ENCODE assay signal across 1 cellular context in the genomic region with DNA sequence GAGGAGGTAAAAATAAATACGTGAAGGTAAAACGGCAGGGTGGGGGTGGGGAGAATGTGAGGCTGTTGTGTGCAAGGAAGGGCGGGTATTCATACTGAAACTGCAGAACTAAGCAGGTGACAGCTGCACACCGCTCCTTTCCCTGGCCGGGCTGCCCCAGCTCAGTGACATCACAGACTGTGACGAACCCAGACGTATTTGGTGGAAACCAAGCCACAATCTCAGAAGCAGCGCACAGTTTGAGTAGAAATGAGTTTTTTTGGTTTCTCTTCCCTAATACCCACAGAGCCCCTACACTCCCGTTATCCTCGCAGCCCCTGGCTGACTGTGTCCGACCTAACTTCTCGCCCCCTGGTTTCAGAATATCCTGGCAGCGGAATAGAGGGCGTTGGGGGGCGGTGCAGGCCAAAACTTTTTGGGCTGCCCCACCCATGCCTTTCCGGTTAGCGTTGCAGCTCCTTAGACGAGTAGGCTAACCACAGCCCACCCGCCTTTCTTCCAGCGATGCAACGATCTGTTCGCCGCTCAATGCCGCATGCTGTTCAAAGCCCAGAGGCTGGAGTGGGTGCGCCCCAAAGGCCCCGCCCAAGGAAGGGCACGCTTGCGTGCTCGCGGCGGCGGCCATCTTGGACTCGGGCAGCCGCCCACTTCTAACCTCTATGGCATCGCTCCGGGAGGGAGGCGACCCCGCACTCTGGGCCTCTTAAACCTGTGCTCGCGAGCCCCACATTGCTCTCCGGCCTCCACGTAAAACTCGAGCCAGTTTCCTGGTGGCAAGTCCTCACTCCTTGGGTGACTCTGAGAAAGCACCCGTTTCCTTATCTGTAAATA.
A peak's percentile ranks its signal among the peaks of the same experiment; 100 is the strongest.
TF ChIP-seq lines count a peak whose summit lies in the region.

No MANE protein-coding gene starts in this region.

TF ChIP-seq in GM12878, 131 proteins besides CTCF, POLR2A, EP300 and RAD21 (continues in another document):
- peak; percentile 98 for TF ChIP-seq NBN (IDR thresholded peaks at IDR 0.05)
- no peak; the same call in none of the 2 replicates for TF ChIP-seq RB1 (IDR thresholded peaks at IDR 0.05; ENCODE audit: borderline replicate concordance)
- TF ChIP-seq MTA3 (IDR thresholded peaks at IDR 0.05; ENCODE audit: borderline replicate concordance, low read length): peak; percentile 92; the same call in 1 of the 2 replicates
- TF ChIP-seq SREBF2 (IDR thresholded peaks at IDR 0.05; ENCODE audit: low read length): no peak
- TF ChIP-seq, protein P1, sequence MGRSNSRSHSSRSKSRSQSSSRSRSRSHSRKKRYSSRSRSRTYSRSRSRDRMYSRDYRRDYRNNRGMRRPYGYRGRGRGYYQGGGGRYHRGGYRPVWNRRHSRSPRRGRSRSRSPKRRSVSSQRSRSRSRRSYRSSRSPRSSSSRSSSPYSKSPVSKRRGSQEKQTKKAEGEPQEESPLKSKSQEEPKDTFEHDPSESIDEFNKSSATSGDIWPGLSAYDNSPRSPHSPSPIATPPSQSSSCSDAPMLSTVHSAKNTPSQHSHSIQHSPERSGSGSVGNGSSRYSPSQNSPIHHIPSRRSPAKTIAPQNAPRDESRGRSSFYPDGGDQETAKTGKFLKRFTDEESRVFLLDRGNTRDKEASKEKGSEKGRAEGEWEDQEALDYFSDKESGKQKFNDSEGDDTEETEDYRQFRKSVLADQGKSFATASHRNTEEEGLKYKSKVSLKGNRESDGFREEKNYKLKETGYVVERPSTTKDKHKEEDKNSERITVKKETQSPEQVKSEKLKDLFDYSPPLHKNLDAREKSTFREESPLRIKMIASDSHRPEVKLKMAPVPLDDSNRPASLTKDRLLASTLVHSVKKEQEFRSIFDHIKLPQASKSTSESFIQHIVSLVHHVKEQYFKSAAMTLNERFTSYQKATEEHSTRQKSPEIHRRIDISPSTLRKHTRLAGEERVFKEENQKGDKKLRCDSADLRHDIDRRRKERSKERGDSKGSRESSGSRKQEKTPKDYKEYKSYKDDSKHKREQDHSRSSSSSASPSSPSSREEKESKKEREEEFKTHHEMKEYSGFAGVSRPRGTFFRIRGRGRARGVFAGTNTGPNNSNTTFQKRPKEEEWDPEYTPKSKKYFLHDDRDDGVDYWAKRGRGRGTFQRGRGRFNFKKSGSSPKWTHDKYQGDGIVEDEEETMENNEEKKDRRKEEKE (IDR thresholded peaks at IDR 0.05): no peak
- TF ChIP-seq HDAC6 (IDR thresholded peaks at IDR 0.05; ENCODE audit: unreplicated experiment): no peak
- peak; percentile 96 for TF ChIP-seq STAT3 (IDR thresholded peaks at IDR 0.05; ENCODE audit: low read depth, low read length)
- no peak for TF ChIP-seq SUZ12 (IDR thresholded peaks at IDR 0.05; ENCODE audit: unreplicated experiment)
- peak; percentile 100 for TF ChIP-seq TCF12 (IDR thresholded peaks at IDR 0.05; ENCODE audit: low read depth, low read length)
- TF ChIP-seq EED (IDR thresholded peaks at IDR 0.05; ENCODE audit: low read depth): peak; percentile 97
- TF ChIP-seq RAD51 (IDR thresholded peaks at IDR 0.05): peak; percentile 68; the same call in 1 of the 2 replicates
- TF ChIP-seq ESRRA (IDR thresholded peaks at IDR 0.05; ENCODE audit: low read length): peak; percentile 66; the same call in 1 of the 2 replicates
- TF ChIP-seq EZH2 (IDR thresholded peaks at IDR 0.05; ENCODE audit: borderline replicate concordance, control insufficient read depth, low read depth, low read length): no peak
- peak; percentile 91 for TF ChIP-seq MXI1 (IDR thresholded peaks at IDR 0.05; ENCODE audit: low read depth, low read length)
- TF ChIP-seq IRF4 (IDR thresholded peaks at IDR 0.05; ENCODE audit: low read depth, low read length): peak; percentile 98
- no peak for TF ChIP-seq CHD4 (IDR thresholded peaks at IDR 0.05)
- TF ChIP-seq NR2C1 (IDR thresholded peaks at IDR 0.05): peak; percentile 38; the same call in 1 of the 2 replicates
- peak; percentile 20; the same call in 1 of the 2 replicates for TF ChIP-seq CBX5 (IDR thresholded peaks at IDR 0.05; ENCODE audit: low read depth)
- no peak for TF ChIP-seq RBBP5 (conservative IDR thresholded peaks at IDR 0.05)
- 0 out of 2 replicates have a peak, but pooled peaks have one; percentile 2 for TF ChIP-seq ZNF24 (IDR thresholded peaks at IDR 0.05)
- TF ChIP-seq ZNF622 (IDR thresholded peaks at IDR 0.05): no peak
- no peak for TF ChIP-seq MYC (IDR thresholded peaks at IDR 0.05; ENCODE audit: insufficient read depth, insufficient read length, insufficient replicate concordance, low read length, severe bottlenecking)
- peak; percentile 89 for TF ChIP-seq FOXM1 (IDR thresholded peaks at IDR 0.05; ENCODE audit: low read depth, low read length)
- peak; percentile 73 for TF ChIP-seq BACH1 (IDR thresholded peaks at IDR 0.05; ENCODE audit: borderline replicate concordance)
- TF ChIP-seq, protein P2, sequence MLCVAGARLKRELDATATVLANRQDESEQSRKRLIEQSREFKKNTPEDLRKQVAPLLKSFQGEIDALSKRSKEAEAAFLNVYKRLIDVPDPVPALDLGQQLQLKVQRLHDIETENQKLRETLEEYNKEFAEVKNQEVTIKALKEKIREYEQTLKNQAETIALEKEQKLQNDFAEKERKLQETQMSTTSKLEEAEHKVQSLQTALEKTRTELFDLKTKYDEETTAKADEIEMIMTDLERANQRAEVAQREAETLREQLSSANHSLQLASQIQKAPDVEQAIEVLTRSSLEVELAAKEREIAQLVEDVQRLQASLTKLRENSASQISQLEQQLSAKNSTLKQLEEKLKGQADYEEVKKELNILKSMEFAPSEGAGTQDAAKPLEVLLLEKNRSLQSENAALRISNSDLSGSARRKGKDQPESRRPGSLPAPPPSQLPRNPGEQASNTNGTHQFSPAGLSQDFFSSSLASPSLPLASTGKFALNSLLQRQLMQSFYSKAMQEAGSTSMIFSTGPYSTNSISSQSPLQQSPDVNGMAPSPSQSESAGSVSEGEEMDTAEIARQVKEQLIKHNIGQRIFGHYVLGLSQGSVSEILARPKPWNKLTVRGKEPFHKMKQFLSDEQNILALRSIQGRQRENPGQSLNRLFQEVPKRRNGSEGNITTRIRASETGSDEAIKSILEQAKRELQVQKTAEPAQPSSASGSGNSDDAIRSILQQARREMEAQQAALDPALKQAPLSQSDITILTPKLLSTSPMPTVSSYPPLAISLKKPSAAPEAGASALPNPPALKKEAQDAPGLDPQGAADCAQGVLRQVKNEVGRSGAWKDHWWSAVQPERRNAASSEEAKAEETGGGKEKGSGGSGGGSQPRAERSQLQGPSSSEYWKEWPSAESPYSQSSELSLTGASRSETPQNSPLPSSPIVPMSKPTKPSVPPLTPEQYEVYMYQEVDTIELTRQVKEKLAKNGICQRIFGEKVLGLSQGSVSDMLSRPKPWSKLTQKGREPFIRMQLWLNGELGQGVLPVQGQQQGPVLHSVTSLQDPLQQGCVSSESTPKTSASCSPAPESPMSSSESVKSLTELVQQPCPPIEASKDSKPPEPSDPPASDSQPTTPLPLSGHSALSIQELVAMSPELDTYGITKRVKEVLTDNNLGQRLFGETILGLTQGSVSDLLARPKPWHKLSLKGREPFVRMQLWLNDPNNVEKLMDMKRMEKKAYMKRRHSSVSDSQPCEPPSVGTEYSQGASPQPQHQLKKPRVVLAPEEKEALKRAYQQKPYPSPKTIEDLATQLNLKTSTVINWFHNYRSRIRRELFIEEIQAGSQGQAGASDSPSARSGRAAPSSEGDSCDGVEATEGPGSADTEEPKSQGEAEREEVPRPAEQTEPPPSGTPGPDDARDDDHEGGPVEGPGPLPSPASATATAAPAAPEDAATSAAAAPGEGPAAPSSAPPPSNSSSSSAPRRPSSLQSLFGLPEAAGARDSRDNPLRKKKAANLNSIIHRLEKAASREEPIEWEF (IDR thresholded peaks at IDR 0.05; ENCODE audit: insufficient replicate concordance, low read depth, low read length): peak; percentile 69
- TF ChIP-seq, protein P3, sequence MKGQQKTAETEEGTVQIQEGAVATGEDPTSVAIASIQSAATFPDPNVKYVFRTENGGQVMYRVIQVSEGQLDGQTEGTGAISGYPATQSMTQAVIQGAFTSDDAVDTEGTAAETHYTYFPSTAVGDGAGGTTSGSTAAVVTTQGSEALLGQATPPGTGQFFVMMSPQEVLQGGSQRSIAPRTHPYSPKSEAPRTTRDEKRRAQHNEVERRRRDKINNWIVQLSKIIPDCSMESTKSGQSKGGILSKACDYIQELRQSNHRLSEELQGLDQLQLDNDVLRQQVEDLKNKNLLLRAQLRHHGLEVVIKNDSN (IDR thresholded peaks at IDR 0.05; ENCODE audit: borderline replicate concordance, extremely low read length, insufficient read depth, low read depth, low read length): no peak
- TF ChIP-seq SIN3A (IDR thresholded peaks at IDR 0.05; ENCODE audit: low read depth, low read length): peak; percentile 49; the same call in 1 of the 2 replicates
- TF ChIP-seq KAT2A (conservative IDR thresholded peaks at IDR 0.05; ENCODE audit: control insufficient read depth, low read depth, low read length): no peak
- TF ChIP-seq, protein P4, sequence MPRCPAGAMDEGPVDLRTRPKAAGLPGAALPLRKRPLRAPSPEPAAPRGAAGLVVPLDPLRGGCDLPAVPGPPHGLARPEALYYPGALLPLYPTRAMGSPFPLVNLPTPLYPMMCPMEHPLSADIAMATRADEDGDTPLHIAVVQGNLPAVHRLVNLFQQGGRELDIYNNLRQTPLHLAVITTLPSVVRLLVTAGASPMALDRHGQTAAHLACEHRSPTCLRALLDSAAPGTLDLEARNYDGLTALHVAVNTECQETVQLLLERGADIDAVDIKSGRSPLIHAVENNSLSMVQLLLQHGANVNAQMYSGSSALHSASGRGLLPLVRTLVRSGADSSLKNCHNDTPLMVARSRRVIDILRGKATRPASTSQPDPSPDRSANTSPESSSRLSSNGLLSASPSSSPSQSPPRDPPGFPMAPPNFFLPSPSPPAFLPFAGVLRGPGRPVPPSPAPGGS (IDR thresholded peaks at IDR 0.05; ENCODE audit: borderline replicate concordance, insufficient read depth, low read depth, low read length, poor library complexity, severe bottlenecking): peak; percentile 77
- TF ChIP-seq CEBPB (IDR thresholded peaks at IDR 0.05; ENCODE audit: borderline replicate concordance in 1 of 2, low read depth in 2 of 2, low read length in 2 of 2): no peak; a peak in 1 of 4 replicates
- peak; percentile 72; the same call in 1 of the 2 replicates for TF ChIP-seq MYB (IDR thresholded peaks at IDR 0.05; ENCODE audit: borderline replicate concordance, low read depth, low read length)
- peak; percentile 85; the same call in 1 of the 2 replicates for TF ChIP-seq RCOR1 (conservative IDR thresholded peaks at IDR 0.05; ENCODE audit: low read depth, low read length)
- no peak; the same call in 1 of the 2 replicates for TF ChIP-seq GATAD2B (conservative IDR thresholded peaks at IDR 0.05; ENCODE audit: low read depth)
- TF ChIP-seq, protein P5, sequence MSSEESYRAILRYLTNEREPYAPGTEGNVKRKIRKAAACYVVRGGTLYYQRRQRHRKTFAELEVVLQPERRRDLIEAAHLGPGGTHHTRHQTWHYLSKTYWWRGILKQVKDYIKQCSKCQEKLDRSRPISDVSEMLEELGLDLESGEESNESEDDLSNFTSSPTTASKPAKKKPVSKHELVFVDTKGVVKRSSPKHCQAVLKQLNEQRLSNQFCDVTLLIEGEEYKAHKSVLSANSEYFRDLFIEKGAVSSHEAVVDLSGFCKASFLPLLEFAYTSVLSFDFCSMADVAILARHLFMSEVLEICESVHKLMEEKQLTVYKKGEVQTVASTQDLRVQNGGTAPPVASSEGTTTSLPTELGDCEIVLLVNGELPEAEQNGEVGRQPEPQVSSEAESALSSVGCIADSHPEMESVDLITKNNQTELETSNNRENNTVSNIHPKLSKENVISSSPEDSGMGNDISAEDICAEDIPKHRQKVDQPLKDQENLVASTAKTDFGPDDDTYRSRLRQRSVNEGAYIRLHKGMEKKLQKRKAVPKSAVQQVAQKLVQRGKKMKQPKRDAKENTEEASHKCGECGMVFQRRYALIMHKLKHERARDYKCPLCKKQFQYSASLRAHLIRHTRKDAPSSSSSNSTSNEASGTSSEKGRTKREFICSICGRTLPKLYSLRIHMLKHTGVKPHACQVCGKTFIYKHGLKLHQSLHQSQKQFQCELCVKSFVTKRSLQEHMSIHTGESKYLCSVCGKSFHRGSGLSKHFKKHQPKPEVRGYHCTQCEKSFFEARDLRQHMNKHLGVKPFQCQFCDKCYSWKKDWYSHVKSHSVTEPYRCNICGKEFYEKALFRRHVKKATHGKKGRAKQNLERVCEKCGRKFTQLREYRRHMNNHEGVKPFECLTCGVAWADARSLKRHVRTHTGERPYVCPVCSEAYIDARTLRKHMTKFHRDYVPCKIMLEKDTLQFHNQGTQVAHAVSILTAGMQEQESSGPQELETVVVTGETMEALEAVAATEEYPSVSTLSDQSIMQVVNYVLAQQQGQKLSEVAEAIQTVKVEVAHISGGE (CRISPR knock-in tag; IDR thresholded peaks at IDR 0.05): no peak
- TF ChIP-seq NR2F1 (conservative IDR thresholded peaks at IDR 0.05): peak; percentile 71
- TF ChIP-seq TCF7 (IDR thresholded peaks at IDR 0.05; ENCODE audit: borderline replicate concordance): no peak
- TF ChIP-seq MTA2 (IDR thresholded peaks at IDR 0.05; ENCODE audit: low read depth): peak; percentile 91
- TF ChIP-seq SPI1 (IDR thresholded peaks at IDR 0.05; ENCODE audit: borderline replicate concordance, insufficient read depth, low read depth, low read length): peak; percentile 86
- TF ChIP-seq ZZZ3 (IDR thresholded peaks at IDR 0.05; ENCODE audit: control insufficient read depth, insufficient read length, low read depth): no peak
- TF ChIP-seq BMI1 (IDR thresholded peaks at IDR 0.05; ENCODE audit: borderline replicate concordance): peak; percentile 37; the same call in 1 of the 2 replicates
- no peak for TF ChIP-seq SMAD5 (IDR thresholded peaks at IDR 0.05; ENCODE audit: low read depth)
- peak; percentile 69 to 82; a peak in 2 of 3 replicates for TF ChIP-seq EGR1 (IDR thresholded peaks at IDR 0.05; ENCODE audit: borderline replicate concordance in 1 of 2, low read depth in 2 of 2, low read length in 2 of 2)
- TF ChIP-seq, protein P6, sequence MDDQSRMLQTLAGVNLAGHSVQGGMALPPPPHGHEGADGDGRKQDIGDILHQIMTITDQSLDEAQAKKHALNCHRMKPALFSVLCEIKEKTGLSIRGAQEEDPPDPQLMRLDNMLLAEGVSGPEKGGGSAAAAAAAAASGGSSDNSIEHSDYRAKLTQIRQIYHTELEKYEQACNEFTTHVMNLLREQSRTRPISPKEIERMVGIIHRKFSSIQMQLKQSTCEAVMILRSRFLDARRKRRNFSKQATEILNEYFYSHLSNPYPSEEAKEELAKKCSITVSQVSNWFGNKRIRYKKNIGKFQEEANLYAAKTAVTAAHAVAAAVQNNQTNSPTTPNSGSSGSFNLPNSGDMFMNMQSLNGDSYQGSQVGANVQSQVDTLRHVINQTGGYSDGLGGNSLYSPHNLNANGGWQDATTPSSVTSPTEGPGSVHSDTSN (IDR thresholded peaks at IDR 0.05; ENCODE audit: insufficient replicate concordance, low read depth, low read length): no peak
- peak; percentile 100 for TF ChIP-seq YY1 (IDR thresholded peaks at IDR 0.05; ENCODE audit: low read depth, low read length)
- peak; percentile 85 for TF ChIP-seq LARP7 (IDR thresholded peaks at IDR 0.05)
- TF ChIP-seq CHD1 (IDR thresholded peaks at IDR 0.05; ENCODE audit: low read depth, low read length): peak; percentile 84; the same call in 1 of the 2 replicates
- TF ChIP-seq, protein P7, sequence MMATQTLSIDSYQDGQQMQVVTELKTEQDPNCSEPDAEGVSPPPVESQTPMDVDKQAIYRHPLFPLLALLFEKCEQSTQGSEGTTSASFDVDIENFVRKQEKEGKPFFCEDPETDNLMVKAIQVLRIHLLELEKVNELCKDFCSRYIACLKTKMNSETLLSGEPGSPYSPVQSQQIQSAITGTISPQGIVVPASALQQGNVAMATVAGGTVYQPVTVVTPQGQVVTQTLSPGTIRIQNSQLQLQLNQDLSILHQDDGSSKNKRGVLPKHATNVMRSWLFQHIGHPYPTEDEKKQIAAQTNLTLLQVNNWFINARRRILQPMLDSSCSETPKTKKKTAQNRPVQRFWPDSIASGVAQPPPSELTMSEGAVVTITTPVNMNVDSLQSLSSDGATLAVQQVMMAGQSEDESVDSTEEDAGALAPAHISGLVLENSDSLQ (IDR thresholded peaks at IDR 0.05): peak; percentile 60
